22 cellular contexts compared by ENCODE assay signal in the genomic region with DNA sequence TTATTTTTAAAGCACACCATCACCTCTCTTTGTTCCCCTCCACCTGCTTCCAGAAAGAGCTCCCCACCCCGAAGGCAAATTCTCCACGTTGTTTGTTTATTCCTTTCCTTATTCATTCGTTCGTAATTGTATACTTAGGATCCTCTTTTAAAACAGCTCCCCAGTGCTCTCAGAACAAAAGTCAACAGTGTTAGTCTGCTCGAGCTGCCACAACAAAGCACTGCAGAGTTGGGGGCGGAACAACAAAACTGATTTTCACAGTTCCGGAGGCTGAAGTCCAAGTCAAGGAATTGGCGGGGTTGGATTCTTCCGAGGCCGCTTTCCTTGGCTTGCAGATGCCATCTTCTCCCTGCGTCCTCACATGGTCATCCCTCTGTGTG.
DNase-seq lines count a peak whose midpoint lies in the region; ATAC-seq and TF ChIP-seq lines count a peak whose summit lies in the region.
"Had no signal": no experiment of that assay in that cellular context is flagged by ENCODE, and none has a peak within 500 bp of the region (broad histone marks: within the 10 kb centered on the region; RNA-seq: fewer than 3 reads in every experiment).

No MANE protein-coding gene starts in this region.

- no peak overlapping the region for H3K14ac ChIP-seq in IMR-90 (replicated peaks; ENCODE audit: low read depth, low read length)

- no peak overlapping the region for H3K9ac ChIP-seq in IMR-90 (ENCODE audit: low read depth, low read length)

- TF ChIP-seq POLR2A in IMR-90 (IDR thresholded peaks at IDR 0.05; ENCODE audit: low read depth, low read length): no peak

- peak overlapping the region; percentile 20 for H2AK5ac ChIP-seq in IMR-90 (ENCODE audit: low read depth, low read length)

- peak overlapping the region; percentile 62 for H3K4ac ChIP-seq in IMR-90 (ENCODE audit: low read depth, low read length)

- H3K27ac Mint-ChIP-seq in stimulated activated naive CD8-positive, alpha-beta T cell treated with anti-CD3 and anti-CD28 coated beads, Interleukin-15, amount 100 ng/mL, for 72 hours: no peak overlapping the region
- H3K27ac Mint-ChIP-seq: CD4-positive, alpha-beta T cell; T-helper 2 cell treated with Interferon-gamma antibody and Interleukin-4, amounts not matched to agents 5 μg/mL and 100 μg/mL, for 36 hours had no signal

- H4K5ac ChIP-seq in IMR-90 (ENCODE audit: low read depth, low read length): peak overlapping the region; percentile 21; the same call in 1 of the 2 replicates

- no peak overlapping the region for H3K4me3 Mint-ChIP-seq in stimulated activated naive CD8-positive, alpha-beta T cell treated with anti-CD3 and anti-CD28 coated beads, Interleukin-15, amount 100 ng/mL, for 72 hours
- H3K4me3 Mint-ChIP-seq: CD4-positive, alpha-beta T cell; T-helper 2 cell treated with Interferon-gamma antibody and Interleukin-4, amounts not matched to agents 5 μg/mL and 100 μg/mL, for 36 hours had no signal

- H3K4me1 Mint-ChIP-seq in stimulated activated naive CD8-positive, alpha-beta T cell treated with anti-CD3 and anti-CD28 coated beads, Interleukin-15, amount 100 ng/mL, for 72 hours: no peaks in the 10 kb centered on the region

- CTCF ChIA-PET in IMR-90 (lab: Yijun Ruan, JAX): interaction anchor here (0.8 to 1.1 kb wide), 2 partner anchors 21 to 241 kb away, joined by 3 read pairs; no protein-coding TSS in a partner anchor

- DNase-seq in DMS53 (lab: John Stamatoyannopoulos, UW): peak; percentile 77
- DNase-seq in IMR-90: no peak
- DNase-seq in NCI-H526 treated with DMSO at 0.1 percent for 48 hours (lab: John Stamatoyannopoulos, UW): peak; percentile 17
- peak; percentile 39 for DNase-seq in ecto neural progenitor cell (ENCODE audit: low spot score)
- DNase-seq in stimulated activated naive CD8-positive, alpha-beta T cell treated with anti-CD3 and anti-CD28 coated beads, Interleukin-15, amount 100 ng/mL, for 72 hours: no peak
- DNase-seq in GM03348 (ENCODE audit: low spot score): no peak
- DNase-seq: ACHN; BE2C; Calu3; CD4-positive, alpha-beta T cell; DND-41; GF-D8; GOT3; Kasumi-1; NCI-H1105; NCI-H1930; NCI-H524 treated with DMSO at 0.1 percent for 48 hours; PC-9; SW 1271 had no signal

- H3K9me3 Mint-ChIP-seq in stimulated activated naive CD8-positive, alpha-beta T cell treated with anti-CD3 and anti-CD28 coated beads, Interleukin-15, amount 100 ng/mL, for 72 hours: peaks cover 0 to 7% of the 10 kb centered on the region in 2 donors
- H3K9me3 Mint-ChIP-seq: CD4-positive, alpha-beta T cell; T-helper 2 cell treated with Interferon-gamma antibody and Interleukin-4, amounts not matched to agents 5 μg/mL and 100 μg/mL, for 36 hours had no signal

- 0 out of 2 replicates have a peak overlapping the region, but pooled peaks have one; percentile 9 for H2BK20ac ChIP-seq in IMR-90 (ENCODE audit: low read depth, low read length)

- WGBS in IMR-90 (ENCODE audit: extremely low coverage in 2 of 2, insufficient read length in 1 of 2), 2 experiments: 61% methylated on average over 4 of the region's 11 CpGs; no CpG with 5 or more reads in 1 of the 2 experiments

- H3K36me3 ChIP-seq in IMR-90 (ENCODE audit: control insufficient read depth, insufficient read depth, low read length): no peaks in the 10 kb centered on the region
- H3K36me3 ChIP-seq: BE2C, SJSA1 had no signal

- H3K9me3 ChIP-seq in IMR-90 (ENCODE audit: control insufficient read depth, insufficient read depth, low read length): no peaks in the 10 kb centered on the region
- H3K9me3 ChIP-seq: BE2C, SJSA1 had no signal

- no peaks in the 10 kb centered on the region for H3K27me3 Mint-ChIP-seq in stimulated activated naive CD8-positive, alpha-beta T cell treated with anti-CD3 and anti-CD28 coated beads, Interleukin-15, amount 100 ng/mL, for 72 hours
- H3K27me3 Mint-ChIP-seq: CD4-positive, alpha-beta T cell had no signal

- 0 out of 3 replicates have a peak overlapping the region, but pooled peaks have one; percentile 28 for H2BK15ac ChIP-seq in IMR-90 (ENCODE audit: low read depth, low read length)

- dilution Hi-C loops in IMR-90 (cut with HindIII; ENCODE audit: low sequenced_read_pairs, unreplicated experiment): no loop called here

- peak overlapping the region; percentile 58; the same call in 1 of the 2 replicates for H4K91ac ChIP-seq in IMR-90 (ENCODE audit: insufficient read depth, low read depth, low read length)

- H3K18ac ChIP-seq in IMR-90 (ENCODE audit: low read depth, low read length): peak overlapping the region; percentile 79; the same call in 1 of the 2 replicates

- H3K79me1 ChIP-seq in IMR-90 (ENCODE audit: low read depth in 1 of 2, low read length in 2 of 2): peaks cover 0 to 15% of the 10 kb centered on the region in 2 experiments; a peak in 2 of 4 replicates

- H4K20me1 ChIP-seq in IMR-90 (ENCODE audit: insufficient read depth, low read length): no peaks in the 10 kb centered on the region

- TF ChIP-seq RAD21 in IMR-90 (IDR thresholded peaks at IDR 0.05; ENCODE audit: low read length): no peak

- H3K9me1 ChIP-seq in IMR-90 (ENCODE audit: insufficient read depth, low read length): peaks cover 17% of the 10 kb centered on the region; the same call in 1 of the 2 replicates

- no peak overlapping the region for H3K56ac ChIP-seq in IMR-90 (ENCODE audit: extremely low read depth, insufficient read depth, low read length)

- peak overlapping the region in 1 of 2 experiments; percentile 19; a peak in 1 of 4 replicates for H4K8ac ChIP-seq in IMR-90 (ENCODE audit: low read depth in 2 of 2, low read length in 2 of 2)

- 0 out of 2 replicates have a peak overlapping the region, but pooled peaks have one; percentile 37 for H2BK120ac ChIP-seq in IMR-90 (ENCODE audit: low read depth, low read length)

- H3K27ac ChIP-seq in IMR-90 (ENCODE audit: insufficient read depth, low read length): peak overlapping the region; percentile 32; the same call in 1 of the 2 replicates
- H3K27ac ChIP-seq: PC-9, SJSA1 had no signal

- POLR2A ChIA-PET in IMR-90 (lab: Charles Lee; ENCODE audit: unreplicated experiment): no interaction called here

- no peak overlapping the region for H2AFZ ChIP-seq in IMR-90 (replicated peaks; ENCODE audit: low read length, poor library complexity)
- H2AFZ ChIP-seq: PC-9 had no signal

- H3K4me2 ChIP-seq in IMR-90 (ENCODE audit: low read depth, low read length): no peak overlapping the region
- H3K4me2 ChIP-seq: PC-9 had no signal

- no peak overlapping the region for H3K4me3 ChIP-seq in IMR-90 (ENCODE audit: insufficient read depth, low read depth, low read length)
- H3K4me3 ChIP-seq: PC-9, SJSA1 had no signal

- ATAC-seq in IMR-90 (ENCODE audit: low read depth): no peak; the same call in 1 of the 2 replicates
- no peak for ATAC-seq in stimulated activated naive CD8-positive, alpha-beta T cell treated with anti-CD3 and anti-CD28 coated beads, Interleukin-15, amount 100 ng/mL, for 72 hours
- no peak for ATAC-seq in HG02884 (IDR thresholded peaks at IDR 0.05; ENCODE audit: unreplicated experiment)

- no peak overlapping the region for H2AK9ac ChIP-seq in IMR-90 (replicated peaks; ENCODE audit: low read depth, low read length, poor library complexity)

- BruUV-seq in IMR-90 (replicated peaks; lab: Mats Ljungman, UMichigan): no TSS peak

- H3K23ac ChIP-seq in IMR-90 (ENCODE audit: low read depth, low read length): no peak overlapping the region

- in situ Hi-C loops in IMR-90 (cut with MboI; ENCODE audit: low sequenced_read_pairs): no loop called here

- H2BK5ac ChIP-seq in IMR-90 (ENCODE audit: low read depth, low read length, poor library complexity, severe bottlenecking): no peak overlapping the region

- TF ChIP-seq CTCF in IMR-90 (conservative IDR thresholded peaks at IDR 0.05; ENCODE audit: low read depth, low read length): no peak

- no peaks in the 10 kb centered on the region for H3K27me3 ChIP-seq in IMR-90 (ENCODE audit: control insufficient read depth, insufficient read depth, low read length)
- H3K27me3 ChIP-seq: BE2C, SJSA1 had no signal

- intact Hi-C loops in IMR-90 (cut with micrococcal nuclease): no loop called here

- H3K4me1 ChIP-seq in IMR-90 (ENCODE audit: control insufficient read depth, insufficient read depth, low read length): peaks cover 14% of the 10 kb centered on the region
- H3K4me1 ChIP-seq: BE2C, SJSA1 had no signal

TF ChIP-seq in IMR-90, 13 proteins besides CTCF, POLR2A, EP300 and RAD21:
- no peak for TF ChIP-seq MXI1 (IDR thresholded peaks at IDR 0.05; ENCODE audit: borderline replicate concordance, low read depth, low read length)
- no peak for TF ChIP-seq RFX5 (IDR thresholded peaks at IDR 0.05; ENCODE audit: low read depth, low read length)
- TF ChIP-seq CHD1 (IDR thresholded peaks at IDR 0.05; ENCODE audit: low read depth, low read length): no peak
- no peak for TF ChIP-seq BHLHE40 (IDR thresholded peaks at IDR 0.05; ENCODE audit: low read depth, low read length)
- no peak for TF ChIP-seq RCOR1 (IDR thresholded peaks at IDR 0.05; ENCODE audit: insufficient replicate concordance, low read length)
- no peak for TF ChIP-seq SMC3 (IDR thresholded peaks at IDR 0.05; ENCODE audit: low read depth, low read length)
- no peak for TF ChIP-seq NFE2L2 (IDR thresholded peaks at IDR 0.05; ENCODE audit: low read depth, low read length)
- TF ChIP-seq MAFK (IDR thresholded peaks at IDR 0.05; ENCODE audit: low read depth, low read length): no peak
- no peak for TF ChIP-seq CEBPB (IDR thresholded peaks at IDR 0.05; ENCODE audit: low read depth, low read length)
- TF ChIP-seq, protein P1, sequence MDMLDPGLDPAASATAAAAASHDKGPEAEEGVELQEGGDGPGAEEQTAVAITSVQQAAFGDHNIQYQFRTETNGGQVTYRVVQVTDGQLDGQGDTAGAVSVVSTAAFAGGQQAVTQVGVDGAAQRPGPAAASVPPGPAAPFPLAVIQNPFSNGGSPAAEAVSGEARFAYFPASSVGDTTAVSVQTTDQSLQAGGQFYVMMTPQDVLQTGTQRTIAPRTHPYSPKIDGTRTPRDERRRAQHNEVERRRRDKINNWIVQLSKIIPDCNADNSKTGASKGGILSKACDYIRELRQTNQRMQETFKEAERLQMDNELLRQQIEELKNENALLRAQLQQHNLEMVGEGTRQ (IDR thresholded peaks at IDR 0.05; ENCODE audit: low read depth, low read length): no peak
- TF ChIP-seq, protein P2, sequence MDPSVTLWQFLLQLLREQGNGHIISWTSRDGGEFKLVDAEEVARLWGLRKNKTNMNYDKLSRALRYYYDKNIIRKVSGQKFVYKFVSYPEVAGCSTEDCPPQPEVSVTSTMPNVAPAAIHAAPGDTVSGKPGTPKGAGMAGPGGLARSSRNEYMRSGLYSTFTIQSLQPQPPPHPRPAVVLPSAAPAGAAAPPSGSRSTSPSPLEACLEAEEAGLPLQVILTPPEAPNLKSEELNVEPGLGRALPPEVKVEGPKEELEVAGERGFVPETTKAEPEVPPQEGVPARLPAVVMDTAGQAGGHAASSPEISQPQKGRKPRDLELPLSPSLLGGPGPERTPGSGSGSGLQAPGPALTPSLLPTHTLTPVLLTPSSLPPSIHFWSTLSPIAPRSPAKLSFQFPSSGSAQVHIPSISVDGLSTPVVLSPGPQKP (IDR thresholded peaks at IDR 0.05; ENCODE audit: borderline replicate concordance, low read depth, low read length): no peak
- TF ChIP-seq FOS (IDR thresholded peaks at IDR 0.05; ENCODE audit: low read depth, low read length): no peak
- no peak for TF ChIP-seq MAZ (IDR thresholded peaks at IDR 0.05; ENCODE audit: borderline replicate concordance, low read depth, low read length)

Comparison
In these comparisons a context has a peak if more than half of its experiments do, and no peak if none do; other contexts are left out.
1. DNase-seq: peak in DMS53 (single experiment), NCI-H526 treated with DMSO at 0.1 percent for 48 hours (single experiment) and ecto neural progenitor cell (single experiment); none in IMR-90 (single experiment), stimulated activated naive CD8-positive, alpha-beta T cell treated with anti-CD3 and anti-CD28 coated beads, Interleukin-15, amount 100 ng/mL, for 72 hours (0 of 2) and GM03348 (single experiment).